ENCODE assay signal across 9 cellular contexts in genomic region chr18:37565138-37565984, GRCh38. TPM values are rescaled to one million over a fixed set of nuclear protein-coding genes. Genes with fewer than 3 reads are reported as not detected.
A peak's percentile ranks its signal among the peaks of the same experiment; 100 is the strongest.
DNase-seq lines count a peak whose midpoint lies in the region; FAIRE-seq and TF ChIP-seq lines count a peak whose summit lies in the region.
"Had no signal": no experiment of that assay in that cellular context is flagged by ENCODE, and none has a peak within 500 bp of the region (broad histone marks: within the 10 kb centered on the region; RNA-seq: fewer than 3 reads in every experiment).

Gene CELF4 (minus strand): TSS chr18:37565798.

- no peaks in the 10 kb centered on the region for H3K79me1 ChIP-seq in H1 (ENCODE audit: low read depth, low read length)

- peaks cover 3% of the 10 kb centered on the region for H3K4me1 Mint-ChIP-seq in T-helper 1 cell treated with Interleukin-12 subunit alpha and Interleukin-12 subunit beta and Interleukin-4 antibody, amounts not matched to agents 30 μg/mL and 1 μg/mL, for 36 hours (ENCODE audit: low read depth)

- peak within 1 kb of the TSS; percentile 49 for H3K56ac ChIP-seq in H1 (replicated peaks; ENCODE audit: insufficient read length, low read depth, low read length)

- 1% methylated on average over 54 of the region's 59 CpGs; no CpG with 5 or more reads in 1 of the 2 experiments for WGBS in H1 (ENCODE audit: extremely low coverage in 1 of 2, insufficient coverage in 1 of 2, insufficient read length in 1 of 2, insufficient replicate concordance in 2 of 2, low coverage in 1 of 2, low lambda C conversion rate in 2 of 2, missing lambda C conversion rate in 1 of 2), 2 experiments

- BruUV-seq in PC-9 (replicated peaks; lab: Mats Ljungman, UMichigan) = no TSS peak

- H3K27me3 Mint-ChIP-seq in T-helper 1 cell treated with Interleukin-12 subunit alpha and Interleukin-12 subunit beta and Interleukin-4 antibody, amounts not matched to agents 30 μg/mL and 1 μg/mL, for 36 hours (ENCODE audit: low read depth) = peaks cover 74% of the 10 kb centered on the region

- no peak within 1 kb of the TSS for H2AK5ac ChIP-seq in H1 (ENCODE audit: low read depth, low read length)

- H3K79me2 ChIP-seq in H1 (ENCODE audit: control insufficient read depth in 1 of 2, insufficient read depth in 2 of 2, low read length in 2 of 2) (no peaks in the 10 kb centered on the region), PC-9 (ENCODE audit: low read depth) (no peaks in the 10 kb centered on the region)

- no peak for TF ChIP-seq RAD21 in H1 (IDR thresholded peaks at IDR 0.05 in 1 of 2, conservative IDR thresholded peaks at IDR 0.05 in 1 of 2; ENCODE audit: low read depth in 2 of 2, low read length in 2 of 2)

- H3K4me3 Mint-ChIP-seq in T-helper 1 cell treated with Interleukin-12 subunit alpha and Interleukin-12 subunit beta and Interleukin-4 antibody, amounts not matched to agents 30 μg/mL and 1 μg/mL, for 36 hours = peak within 1 kb of the TSS; percentile 23

- H3K36me3 Mint-ChIP-seq in T-helper 1 cell treated with Interleukin-12 subunit alpha and Interleukin-12 subunit beta and Interleukin-4 antibody, amounts not matched to agents 30 μg/mL and 1 μg/mL, for 36 hours (ENCODE audit: low read depth) = peaks cover 3% of the 10 kb centered on the region

- H4K5ac ChIP-seq in H1 (ENCODE audit: insufficient read length, low read depth, low read length) = no peak within 1 kb of the TSS

- H3K27ac ChIP-seq in H1 (ENCODE audit: low read depth, low read length) = no peak within 1 kb of the TSS
- no peak within 1 kb of the TSS for H3K27ac ChIP-seq in PC-9

- H3K14ac ChIP-seq in H1 (ENCODE audit: insufficient read length) = no peak within 1 kb of the TSS

- no peaks in the 10 kb centered on the region for H3K9me2 ChIP-seq in PC-9 (ENCODE audit: insufficient read depth)

- CTCF ChIA-PET in H1 (lab: Charles Lee; ENCODE audit: partially characterized antibody) = interaction anchor here (0.9 to 4.5 kb wide), 2 partner anchors 12 to 28 kb away, joined by 3 to 20 read pairs; no protein-coding TSS in a partner anchor
- CTCF ChIA-PET in PC-9 (lab: Charles Lee) = no interaction called here

- H3K4ac ChIP-seq in H1 (replicated peaks; ENCODE audit: insufficient read length, low read depth, low read length) = no peak within 1 kb of the TSS

- H2AFZ ChIP-seq in H1 (ENCODE audit: low read length) (peak within 1 kb of the TSS; percentile 98), PC-9 (no peak within 1 kb of the TSS)

- peak within 1 kb of the TSS; percentile 99 to 100 for H3K4me2 ChIP-seq in H1 (ENCODE audit: insufficient read depth in 1 of 2, low read depth in 2 of 2, low read length in 2 of 2)
- no peak within 1 kb of the TSS for H3K4me2 ChIP-seq in PC-9

- peaks cover 4 to 5% of the 10 kb centered on the region in 2 experiments for H4K20me1 ChIP-seq in H1 (replicated peaks in 1 of 2; ENCODE audit: control insufficient read depth in 1 of 2, insufficient read depth in 2 of 2, low read length in 2 of 2)
- H4K20me1 ChIP-seq in PC-9 (ENCODE audit: insufficient read depth) = no peaks in the 10 kb centered on the region

- H3K9me3 ChIP-seq in H1 (ENCODE audit: insufficient read depth in 2 of 2, low read depth in 1 of 2, low read length in 1 of 2) (no peaks in the 10 kb centered on the region), PC-9 (ENCODE audit: insufficient read depth, low read depth) (no peaks in the 10 kb centered on the region)

- TF ChIP-seq EP300 in H1 (IDR thresholded peaks at IDR 0.05; ENCODE audit: borderline replicate concordance in 1 of 2, low read depth in 2 of 2, low read length in 2 of 2) = no peak

- peak within 1 kb of the TSS; percentile 84 to 87 (median 86) for H3K4me3 ChIP-seq in H1 (ENCODE audit: extremely low read depth in 1 of 4, insufficient read depth in 2 of 4, low read depth in 3 of 4, low read length in 4 of 4)
- no peak within 1 kb of the TSS for H3K4me3 ChIP-seq in PC-9

- H3K36me3 ChIP-seq in H1 (ENCODE audit: control insufficient read depth in 2 of 4, insufficient read depth in 4 of 4, low read length in 3 of 4) = peaks cover 0 to 4% (median 0%) of the 10 kb centered on the region in 4 experiments; a peak in 1 of 8 replicates
- no peaks in the 10 kb centered on the region for H3K36me3 ChIP-seq in PC-9 (ENCODE audit: low read depth)

- H2BK120ac ChIP-seq in H1 (replicated peaks; ENCODE audit: low read depth, low read length) = no peak within 1 kb of the TSS

- H4K8ac ChIP-seq in H1 (ENCODE audit: extremely low read depth, insufficient read depth, low read length) = peak within 1 kb of the TSS; percentile 20; the same call in 1 of the 2 replicates

- no peak for TF ChIP-seq POLR2A in H1 (IDR thresholded peaks at IDR 0.05; ENCODE audit: control extremely low read depth in 1 of 2, low read depth in 2 of 2, low read length in 2 of 2)

- intact Hi-C loops in PC-9 (cut with micrococcal nuclease; ENCODE audit: unreplicated experiment) = no loop called here

- no peaks in the 10 kb centered on the region for H3F3A ChIP-seq in PC-9 (ENCODE audit: insufficient read depth, low read depth)

- H3K27me3 ChIP-seq in H1 (replicated peaks in 1 of 4; ENCODE audit: control insufficient read depth in 3 of 4, extremely low read depth in 1 of 4, insufficient read depth in 3 of 4, low read length in 3 of 4) = peaks cover 37 to 72% (median 63%) of the 10 kb centered on the region in 4 experiments
- H3K27me3 ChIP-seq in PC-9 (ENCODE audit: insufficient read depth, low read depth) = 0 out of 2 replicates have a peak, but pooled peaks cover 8% of the 10 kb centered on the region

- POLR2A ChIA-PET in H1 (lab: Charles Lee; ENCODE audit: partially characterized antibody) = interaction anchor here (0.9 to 1.2 kb wide), 6 partner anchors 10 to 26 kb away, joined by 3 to 6 read pairs (median 4); no protein-coding TSS in a partner anchor
- POLR2A ChIA-PET in PC-9 (lab: Charles Lee; ENCODE audit: unreplicated experiment) = no interaction called here

- H3K27ac Mint-ChIP-seq in T-helper 1 cell treated with Interleukin-12 subunit alpha and Interleukin-12 subunit beta and Interleukin-4 antibody, amounts not matched to agents 30 μg/mL and 1 μg/mL, for 36 hours = no peak within 1 kb of the TSS

- H2BK15ac ChIP-seq in H1 (ENCODE audit: low read length) = no peak within 1 kb of the TSS

- peak within 1 kb of the TSS; percentile 71 for H3K18ac ChIP-seq in H1 (ENCODE audit: extremely low read depth, low read length)

- H3K9ac ChIP-seq in H1 (replicated peaks in 1 of 4; ENCODE audit: extremely low read depth in 1 of 4, low read depth in 3 of 4, low read length in 3 of 4) = peak within 1 kb of the TSS in 1 of 4 experiments; percentile 65; a peak in 1 of 7 replicates

- no peaks in the 10 kb centered on the region for H3K9me3 Mint-ChIP-seq in T-helper 1 cell treated with Interleukin-12 subunit alpha and Interleukin-12 subunit beta and Interleukin-4 antibody, amounts not matched to agents 30 μg/mL and 1 μg/mL, for 36 hours

- 0 out of 2 replicates have a peak within 1 kb of the TSS, but pooled peaks have one; percentile 92 for H2BK12ac ChIP-seq in H1 (ENCODE audit: low read depth, low read length)

- TF ChIP-seq CTCF in H1 (IDR thresholded peaks at IDR 0.05; ENCODE audit: control extremely low read depth in 1 of 3, insufficient read depth in 1 of 3, low read depth in 1 of 3, low read length in 3 of 3) (no peak), PC-9 (conservative IDR thresholded peaks at IDR 0.05) (no peak)

- peak within 1 kb of the TSS; percentile 66; the same call in 1 of the 2 replicates for H2BK5ac ChIP-seq in H1 (ENCODE audit: low read depth, low read length)

- H3K4me1 ChIP-seq in H1 (replicated peaks in 1 of 4; ENCODE audit: control insufficient read depth in 3 of 4, insufficient read depth in 4 of 4, low read length in 3 of 4) (peaks cover 0 to 8% (median under 1%) of the 10 kb centered on the region in 4 experiments; a peak in 2 of 7 replicates), PC-9 (replicated peaks; ENCODE audit: insufficient read depth) (no peaks in the 10 kb centered on the region)

- DNase-seq in T-helper 1 cell = no peak
- DNase-seq in NCI-H69 (lab: John Stamatoyannopoulos, UW) = peak; percentile 95
- DNase-seq in H1 (ENCODE audit: low read depth in 1 of 2, low spot score in 2 of 2) = peak in 1 of 2 experiments; percentile 77
- DNase-seq in myocyte (ENCODE audit: low read depth) = peak; percentile 2
- no peak for DNase-seq in PC-9
- no peak for DNase-seq in NK-92 treated with Interleukin-12 subunit alpha and Interleukin-12 subunit beta, amount 100 ng/mL, for 24 hours (lab: John Stamatoyannopoulos, UW)
- DNase-seq in stimulated activated CD4-positive, alpha-beta T cell treated with anti-CD3 and anti-CD28 coated beads, Interleukin-4, amount 100 ng/mL, for 1 hour = no peak

- H3K23me2 ChIP-seq in H1 (ENCODE audit: low read depth, low read length) = peaks cover 15% of the 10 kb centered on the region

- H3K23ac ChIP-seq in H1 (ENCODE audit: insufficient read length) = no peak within 1 kb of the TSS

- H4K91ac ChIP-seq in H1 (replicated peaks; ENCODE audit: insufficient read length, low read length) = peak within 1 kb of the TSS; percentile 79

- FAIRE-seq in H1 (lab: Jason Lieb, UNC) = no peak
- FAIRE-seq: TTC549 had no signal

- H2BK20ac ChIP-seq in H1 (ENCODE audit: low read length) = no peak within 1 kb of the TSS

TF ChIP-seq in H1, 55 proteins besides CTCF, POLR2A, EP300 and RAD21 (continues in another document):
- no peak for TF ChIP-seq ASH2L (IDR thresholded peaks at IDR 0.05; ENCODE audit: low read length)
- peak; percentile 46; the same call in 1 of the 2 replicates for TF ChIP-seq SUZ12 (IDR thresholded peaks at IDR 0.05; ENCODE audit: low read length)
- TF ChIP-seq MAFK (IDR thresholded peaks at IDR 0.05; ENCODE audit: low read depth, low read length) = no peak
- TF ChIP-seq SIX5 (IDR thresholded peaks at IDR 0.05; ENCODE audit: low read depth, low read length) = no peak
- TF ChIP-seq JUND (IDR thresholded peaks at IDR 0.05; ENCODE audit: low read length) = 0 out of 2 replicates have a peak, but pooled peaks have one; percentile 10
- TF ChIP-seq POLR2AphosphoS5 (IDR thresholded peaks at IDR 0.05; ENCODE audit: low read depth, low read length) = no peak
- TF ChIP-seq BCL11A (IDR thresholded peaks at IDR 0.05; ENCODE audit: low read depth in 2 of 2, low read length in 2 of 2) = no peak
- TF ChIP-seq NRF1 (IDR thresholded peaks at IDR 0.05; ENCODE audit: low read depth, low read length) = no peak
- peak; percentile 94 for TF ChIP-seq KDM4A (IDR thresholded peaks at IDR 0.05; ENCODE audit: low read depth, low read length, severe bottlenecking)

RNA-seq across cellular contexts. Expression of gene CELF4, which starts in this region (rescaled TPM):
- 3.3 and 3.4 TPM in 2 replicates for total RNA-seq in H1 (2021; fragmentation: NEBNext Ultra II Directional; extraction: Animal tissue kit (Norgen Biotek cat#: 25700))
- 1.6 and 2.8 TPM in 2 replicates for polyA plus RNA-seq in H1 (2011; rRNA removed)
- polyA plus RNA-seq in H1 (2011; cell fraction: cytosol; rRNA removed) = 1.6 TPM
- 4.1 TPM for polyA plus RNA-seq in H1 (2011; cell fraction: nucleus; rRNA removed)
- 1.6 to 3.7 TPM (median 2.9 TPM) in 4 replicates for polyA plus RNA-seq in H1 (2012, experiment 1 of 2)
- polyA plus RNA-seq in H1 (2012, experiment 2 of 2) = 1.5 TPM
- polyA plus RNA-seq in H1 (2013, experiment 1 of 2) = 11.9 TPM
- 11.2 TPM for polyA plus RNA-seq in H1 (2013, experiment 2 of 2)
- polyA minus RNA-seq in H1 (2011; rRNA and poly(A)+ RNA removed) = 0.63 and 0.93 TPM in 2 replicates
- 1.4 TPM for polyA minus RNA-seq in H1 (2011; cell fraction: cytosol; rRNA and poly(A)+ RNA removed)
- polyA minus RNA-seq in H1 (2011; cell fraction: nucleus; rRNA and poly(A)+ RNA removed) = 5.7 TPM
- not detected in 2 replicates for total RNA-seq in myocyte
- polyA plus RNA-seq in myocyte (2012) = 0.09 TPM
- 1.2 and 1.9 TPM in 2 replicates for total RNA-seq in PC-9 (2021)

Comparison
In these comparisons a context has a peak if more than half of its experiments do, and no peak if none do; other contexts are left out.
1. Peak in DNase-seq in myocyte; RNA of the gene not detected or under 1 TPM.